In genomic region chr16:66255647-66256046, GRCh38 we compare ENCODE assay signal across 20 cellular contexts.
A peak's percentile ranks its signal among the peaks of the same experiment; 100 is the strongest.
DNase-seq lines count a peak whose midpoint lies in the region; ATAC-seq, FAIRE-seq and TF ChIP-seq lines count a peak whose summit lies in the region.
"Had no signal": no experiment of that assay in that cellular context is flagged by ENCODE, and none has a peak within 500 bp of the region (broad histone marks: within the 10 kb centered on the region; RNA-seq: fewer than 3 reads in every experiment).

No MANE protein-coding gene starts in this region.

- peaks cover 5 to 13% of the 10 kb centered on the region in 2 experiments; a peak in 2 of 5 replicates for H3K27me3 ChIP-seq in HepG2 (ENCODE audit: control insufficient read depth in 1 of 2, insufficient read depth in 2 of 2, low read length in 2 of 2)
- no peaks in the 10 kb centered on the region for H3K27me3 ChIP-seq in right lobe of liver
- H3K27me3 ChIP-seq in mesendoderm (ENCODE audit: insufficient read depth, low read length, poor library complexity): no peaks in the 10 kb centered on the region
- H3K27me3 ChIP-seq: Peyer's patch had no signal

- CTCF ChIA-PET in HepG2 (lab: Yijun Ruan, JAX; ENCODE audit: low intra/inter-chr PET ratio, low total read pairs) (no interaction called here), WTC11 (lab: Charles Lee) (interaction anchor here (1.0 kb wide), 1 partner anchor 551 kb away, joined by 4 read pairs; no protein-coding TSS in a partner anchor)

- no peaks in the 10 kb centered on the region for H3K9me3 ChIP-seq in HepG2 (ENCODE audit: low read length)
- no peaks in the 10 kb centered on the region for H3K9me3 ChIP-seq in right lobe of liver
- H3K9me3 ChIP-seq: Peyer's patch, SK-N-SH had no signal

- no peaks in the 10 kb centered on the region for H4K20me1 ChIP-seq in HepG2 (ENCODE audit: insufficient read depth, low read length)

- H2BK120ac ChIP-seq in mesendoderm (ENCODE audit: low read depth, low read length): no peak overlapping the region

- no peak overlapping the region for H4K5ac ChIP-seq in mesendoderm (ENCODE audit: low read length)

- H3K23ac ChIP-seq in mesendoderm (ENCODE audit: low read length): no peak overlapping the region

- no peak for TF ChIP-seq POLR2A in HepG2 (IDR thresholded peaks at IDR 0.05; ENCODE audit: insufficient read depth in 1 of 2, low read depth in 2 of 2, low read length in 2 of 2)
- TF ChIP-seq POLR2A in right lobe of liver (IDR thresholded peaks at IDR 0.05): no peak

- H3K27ac Mint-ChIP-seq in WTC11: no peak overlapping the region
- H3K27ac Mint-ChIP-seq: CD4-positive, CD25-positive, alpha-beta regulatory T cell had no signal

- H2BK5ac ChIP-seq in mesendoderm (ENCODE audit: low read length): no peak overlapping the region

- TF ChIP-seq RAD21 in HepG2 (CRISPR knock-in tag; IDR thresholded peaks at IDR 0.05): no peak

- H3K56ac ChIP-seq in mesendoderm (ENCODE audit: low read length): no peak overlapping the region

- H3K18ac ChIP-seq in mesendoderm (ENCODE audit: low read length): no peak overlapping the region

- no peaks in the 10 kb centered on the region for H3K36me3 Mint-ChIP-seq in WTC11
- H3K36me3 Mint-ChIP-seq: CD4-positive, CD25-positive, alpha-beta regulatory T cell had no signal

- FAIRE-seq in HepG2 (lab: Jason Lieb, UNC): no peak
- FAIRE-seq: K562 had no signal

- H2AK5ac ChIP-seq in mesendoderm (ENCODE audit: low read length): no peak overlapping the region

- no peaks in the 10 kb centered on the region for H3K79me1 ChIP-seq in mesendoderm (ENCODE audit: low read length)

- no peak overlapping the region for H3K4me3 Mint-ChIP-seq in WTC11
- H3K4me3 Mint-ChIP-seq: CD4-positive, CD25-positive, alpha-beta regulatory T cell had no signal

- POLR2A ChIA-PET in HepG2 (lab: Yijun Ruan, JAX): no interaction called here
- POLR2A ChIA-PET in WTC11 (lab: Charles Lee): no interaction called here

- BruUV-seq in HepG2 (replicated peaks; lab: Mats Ljungman, UMichigan): no TSS peak

- H3K27me3 Mint-ChIP-seq in WTC11 (ENCODE audit: low read depth): no peaks in the 10 kb centered on the region

- DNase-seq in HepG2 (ENCODE audit: low spot score) (no peak), right lobe of liver (no peak), WTC11 (ENCODE audit: low spot score) (peak; percentile 32), mesendoderm (peak; percentile 46), NCI-H226 (no peak), kidney glomerular epithelial cell (lab: John Stamatoyannopoulos, UW) (no peak)
- DNase-seq in activated T-cell treated with anti-CD3 and anti-CD28 coated beads, Interleukin-2, amount 50 U/mL, for 1 hour: no peak
- DNase-seq: Calu3; CD4-positive, CD25-positive, alpha-beta regulatory T cell; DMS79 treated with DMSO at 0.1 percent for 48 hours; HCEC 1CT; NCI-H187; NCI-H2171; NCI-H446 treated with DMSO at 0.1 percent for 48 hours; NCI-H774; Right ventricle myocardium superior; SK-N-SH had no signal

- H3K27ac ChIP-seq in HepG2 (ENCODE audit: extremely low read length, insufficient read depth, low read length) (no peak overlapping the region), right lobe of liver (no peak overlapping the region), mesendoderm (ENCODE audit: low read depth, low read length) (no peak overlapping the region)
- H3K27ac ChIP-seq: Peyer's patch had no signal

- H3K9ac ChIP-seq in HepG2 (ENCODE audit: insufficient read depth, low read depth, low read length): no peak overlapping the region
- no peak overlapping the region for H3K9ac ChIP-seq in mesendoderm (ENCODE audit: low read length)
- H3K9ac ChIP-seq: SK-N-SH had no signal

- H2BK15ac ChIP-seq in mesendoderm (replicated peaks; ENCODE audit: low read depth): no peak overlapping the region

- intact Hi-C loops in HepG2 (cut with micrococcal nuclease; ENCODE audit: unreplicated experiment): no loop called here
- intact Hi-C loops in right lobe of liver (cut with DNase I): no loop called here

- no peak overlapping the region for H2AFZ ChIP-seq in HepG2 (ENCODE audit: low read length)

- no peak overlapping the region for H3K4me3 ChIP-seq in HepG2 (replicated peaks in 1 of 3; ENCODE audit: insufficient read depth in 1 of 3, low read depth in 2 of 3, low read length in 3 of 3)
- no peak overlapping the region for H3K4me3 ChIP-seq in right lobe of liver
- no peak overlapping the region for H3K4me3 ChIP-seq in mesendoderm (ENCODE audit: low read length)
- H3K4me3 ChIP-seq: K562, Peyer's patch had no signal

- peak; percentile 38; the same call in 1 of the 3 replicates for ATAC-seq in HepG2
- no peak for ATAC-seq in right lobe of liver
- peak; percentile 70 for ATAC-seq in WTC11
- ATAC-seq in GM21723 (IDR thresholded peaks at IDR 0.05; ENCODE audit: unreplicated experiment): no peak
- ATAC-seq: K562 had no signal

- TF ChIP-seq CTCF in HepG2 (CRISPR knock-in tag; IDR thresholded peaks at IDR 0.05) (no peak), right lobe of liver (IDR thresholded peaks at IDR 0.05) (no peak), WTC11 (IDR thresholded peaks at IDR 0.05) (no peak)

- 0 out of 2 replicates have a peak, but pooled peaks cover 3% of the 10 kb centered on the region for H3K9me3 Mint-ChIP-seq in WTC11

- H3K4me2 ChIP-seq in HepG2 (ENCODE audit: low read depth, low read length) (no peak overlapping the region), mesendoderm (ENCODE audit: low read length) (no peak overlapping the region)
- H3K4me2 ChIP-seq: SK-N-SH had no signal

- in situ Hi-C loops in HepG2 (cut with HindIII; ENCODE audit: extremely low pct_ligation_motif_present, low pct_unique_long_range_greater_than_20kb): no loop called here

- H3K36me3 ChIP-seq in HepG2 (replicated peaks in 1 of 2; ENCODE audit: control insufficient read depth in 1 of 2, insufficient read depth in 2 of 2, low read length in 2 of 2) (no peaks in the 10 kb centered on the region), right lobe of liver (no peaks in the 10 kb centered on the region), mesendoderm (ENCODE audit: control insufficient read depth, insufficient read depth, low read length) (no peaks in the 10 kb centered on the region)
- H3K36me3 ChIP-seq: Peyer's patch had no signal

- TF ChIP-seq EP300 in HepG2 (IDR thresholded peaks at IDR 0.05; ENCODE audit: low read depth in 2 of 2, low read length in 2 of 2) (no peak), HepG2 (CRISPR knock-in tag; IDR thresholded peaks at IDR 0.05; ENCODE audit: borderline replicate concordance) (no peak)

- no peaks in the 10 kb centered on the region for H3K4me1 ChIP-seq in HepG2 (ENCODE audit: insufficient read depth, low read length)
- no peaks in the 10 kb centered on the region for H3K4me1 ChIP-seq in right lobe of liver
- no peaks in the 10 kb centered on the region for H3K4me1 ChIP-seq in mesendoderm (ENCODE audit: control insufficient read depth, low read depth, low read length)
- H3K4me1 ChIP-seq: Peyer's patch had no signal

- no peak overlapping the region for H4K8ac ChIP-seq in mesendoderm (ENCODE audit: low read depth, low read length)

- peaks cover 6% of the 10 kb centered on the region for H3K4me1 Mint-ChIP-seq in WTC11
- H3K4me1 Mint-ChIP-seq: CD4-positive, CD25-positive, alpha-beta regulatory T cell had no signal

- no peak overlapping the region for H3K4ac ChIP-seq in mesendoderm (ENCODE audit: low read depth, low read length)

- H3K79me2 ChIP-seq in HepG2 (ENCODE audit: insufficient read depth, low read length) (no peaks in the 10 kb centered on the region), mesendoderm (ENCODE audit: control insufficient read depth, insufficient read depth, low read length) (no peaks in the 10 kb centered on the region)

- 6% methylated on average over 4 of the region's 4 CpGs for WGBS in HepG2 (ENCODE audit: low lambda C conversion rate)
- WGBS in right lobe of liver (ENCODE audit: insufficient coverage, low coverage, low lambda C conversion rate, missing lambda C conversion rate): 26% methylated on average over 2 of the region's 4 CpGs
- WGBS in mesendoderm (ENCODE audit: extremely low coverage, insufficient coverage, low lambda C conversion rate): no CpG with 5 or more reads among the region's 4 CpGs

TF ChIP-seq in HepG2, 621 proteins besides CTCF, POLR2A, EP300 and RAD21 (continues in another document):
- TF ChIP-seq ZNF770 (CRISPR knock-in tag; IDR thresholded peaks at IDR 0.05) (no peak), ATAD3A (CRISPR knock-in tag; IDR thresholded peaks at IDR 0.05) (no peak)

TF ChIP-seq in WTC11, 78 proteins besides CTCF, POLR2A, EP300 and RAD21:
- no peak for TF ChIP-seq MXD4 (CRISPR knock-in tag; IDR thresholded peaks at IDR 0.05; ENCODE audit: borderline replicate concordance)
- no peak for TF ChIP-seq USF2 (CRISPR knock-in tag; IDR thresholded peaks at IDR 0.05)
- TF ChIP-seq ZBTB43 (CRISPR knock-in tag; IDR thresholded peaks at IDR 0.05): no peak
- no peak for TF ChIP-seq PREB (CRISPR knock-in tag; IDR thresholded peaks at IDR 0.05; ENCODE audit: borderline replicate concordance)
- TF ChIP-seq CREM (CRISPR knock-in tag; IDR thresholded peaks at IDR 0.05): no peak

Comparison
In these comparisons a context has a peak if more than half of its experiments do, and no peak if none do; other contexts are left out.
1. ATAC-seq: peak in HepG2 (single experiment) and WTC11 (single experiment); none in right lobe of liver (0 of 4) and GM21723 (single experiment).
2. DNase-seq: peak in WTC11 (single experiment) and mesendoderm (single experiment); none in HepG2 (single experiment), right lobe of liver (0 of 3), activated T-cell treated with anti-CD3 and anti-CD28 coated beads, Interleukin-2, amount 50 U/mL, for 1 hour (single experiment), NCI-H226 (single experiment) and kidney glomerular epithelial cell (single experiment).